22 cellular contexts compared by ENCODE assay signal in the genomic region with DNA sequence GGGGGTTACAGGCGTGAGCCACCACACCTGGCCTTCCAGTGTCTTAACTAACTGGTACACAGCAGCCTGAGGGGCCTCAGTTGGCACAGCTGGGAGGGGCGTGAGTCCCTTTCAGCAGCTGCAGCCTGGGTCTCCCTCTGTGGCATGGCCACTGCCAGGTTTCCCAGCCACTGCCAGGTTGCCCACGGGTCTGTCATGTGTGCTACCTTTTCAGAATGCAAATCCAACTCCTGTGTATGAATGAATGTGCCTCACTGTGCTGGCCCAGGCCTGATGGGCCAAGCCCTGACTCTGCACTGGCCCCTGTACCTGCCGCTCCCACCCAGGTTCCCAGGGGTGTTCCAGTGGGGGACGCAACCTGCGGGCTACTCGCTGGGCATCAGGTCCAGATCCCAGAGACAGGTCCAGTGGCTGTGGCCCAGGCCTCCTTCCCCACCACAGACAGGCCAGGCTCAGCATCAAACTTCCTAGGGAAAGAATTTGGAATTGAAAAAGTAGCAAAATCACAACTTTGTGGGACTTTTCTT. TPM values are rescaled to one million over a fixed set of nuclear protein-coding genes. Genes with fewer than 3 reads are reported as not detected.
DNase-seq lines count a peak whose midpoint lies in the region; ATAC-seq, FAIRE-seq and TF ChIP-seq lines count a peak whose summit lies in the region.
"Had no signal": no experiment of that assay in that cellular context is flagged by ENCODE, and none has a peak within 500 bp of the region (broad histone marks: within the 10 kb centered on the region; RNA-seq: fewer than 3 reads in every experiment).

No MANE protein-coding gene starts in this region.

- in situ Hi-C loops in G401 (cut with HindIII; ENCODE audit: low sequenced_read_pairs), result no loop called here

- no peaks in the 10 kb centered on the region for H3K27me3 Mint-ChIP-seq in T-helper 17 cell
- no peaks in the 10 kb centered on the region for H3K27me3 Mint-ChIP-seq in stimulated activated naive B cell treated with anti-CD40 and anti-IgM and Interleukin-4, amounts not matched to agents 10 μg/mL and 1 μg/mL and 100 μg/mL, for 72 hours
- H3K27me3 Mint-ChIP-seq: CD4-positive, CD25-positive, alpha-beta regulatory T cell had no signal

- peaks cover 2% of the 10 kb centered on the region for H3K4me1 Mint-ChIP-seq in T-helper 17 cell
- H3K4me1 Mint-ChIP-seq in stimulated activated naive B cell treated with anti-CD40 and anti-IgM and Interleukin-4, amounts not matched to agents 10 μg/mL and 1 μg/mL and 100 μg/mL, for 72 hours, result peaks cover 36 to 54% of the 10 kb centered on the region in 2 donors
- H3K4me1 Mint-ChIP-seq: GM23338, H9 had no signal

- H3K27ac Mint-ChIP-seq in T-helper 17 cell, result peak overlapping the region; percentile 79
- peak overlapping the region; percentile 47 for H3K27ac Mint-ChIP-seq in stimulated activated naive B cell treated with anti-CD40 and anti-IgM and Interleukin-4, amounts not matched to agents 10 μg/mL and 1 μg/mL and 100 μg/mL, for 72 hours
- H3K27ac Mint-ChIP-seq: CD8-positive, alpha-beta T cell; GM23338 had no signal

- DNase-seq in activated effector memory CD4-positive, alpha-beta T cell treated with anti-CD3 and anti-CD28 coated beads, Interleukin-2, amount 50 U/mL, for 16 hours, result peak; percentile 53
- DNase-seq in activated effector memory CD4-positive, alpha-beta T cell treated with Interleukin-2 at 50 U/mL for 16 hours, result no peak
- DNase-seq in GM12891 (ENCODE audit: insufficient read length, low spot score) (no peak), T-helper 17 cell (no peak), G401 (ENCODE audit: low spot score) (no peak), NCI-H82 treated with DMSO at 0.1 percent for 48 hours (lab: John Stamatoyannopoulos, UW; ENCODE audit: unreplicated experiment) (no peak)
- DNase-seq in stimulated activated naive B cell treated with anti-CD40 and anti-IgM and Interleukin-4, amounts not matched to agents 10 μg/mL and 1 μg/mL and 100 μg/mL, for 72 hours, result no peak
- DNase-seq: Caco-2; CD4-positive, CD25-positive, alpha-beta regulatory T cell; CD8-positive, alpha-beta T cell; DMS153; DND-41; GDM1; H9 had no signal

- no peak for ATAC-seq in T-helper 17 cell
- no peak for ATAC-seq in stimulated activated naive B cell treated with anti-CD40 and anti-IgM and Interleukin-4, amounts not matched to agents 10 μg/mL and 1 μg/mL and 100 μg/mL, for 72 hours (replicated peaks)
- ATAC-seq: CD8-positive, alpha-beta T cell; GM23338; HCT116 had no signal

- no peak for FAIRE-seq in GM12891 (lab: Jason Lieb, UNC)
- FAIRE-seq: GM12892, GM19239 had no signal

- TF ChIP-seq POLR2A in GM12891 (IDR thresholded peaks at IDR 0.05; ENCODE audit: low read depth, low read length), result no peak

- peaks cover 2 to 3% of the 10 kb centered on the region in 2 donors for H3K9me3 Mint-ChIP-seq in stimulated activated naive B cell treated with anti-CD40 and anti-IgM and Interleukin-4, amounts not matched to agents 10 μg/mL and 1 μg/mL and 100 μg/mL, for 72 hours
- H3K9me3 Mint-ChIP-seq: CD8-positive, alpha-beta T cell; GM23338; H9 had no signal

- H3K4me3 Mint-ChIP-seq in T-helper 17 cell, result peak overlapping the region; percentile 66
- peak overlapping the region in 1 of 2 donors; percentile 48 for H3K4me3 Mint-ChIP-seq in stimulated activated naive B cell treated with anti-CD40 and anti-IgM and Interleukin-4, amounts not matched to agents 10 μg/mL and 1 μg/mL and 100 μg/mL, for 72 hours
- H3K4me3 Mint-ChIP-seq: CD4-positive, CD25-positive, alpha-beta regulatory T cell; CD8-positive, alpha-beta T cell; GM23338; H9 had no signal

- peaks cover 13% of the 10 kb centered on the region for H3K36me3 Mint-ChIP-seq in T-helper 17 cell (ENCODE audit: low read depth)
- H3K36me3 Mint-ChIP-seq in stimulated activated naive B cell treated with anti-CD40 and anti-IgM and Interleukin-4, amounts not matched to agents 10 μg/mL and 1 μg/mL and 100 μg/mL, for 72 hours, result peaks cover 63 to 83% of the 10 kb centered on the region in 2 donors

- no peaks in the 10 kb centered on the region for H3K9me3 ChIP-seq in T-helper 17 cell (ENCODE audit: control insufficient read depth, low read length, poor library complexity, severe bottlenecking)
- H3K9me3 ChIP-seq: Caco-2 had no signal

TF ChIP-seq in GM12891, 5 proteins besides CTCF, POLR2A, EP300 and RAD21:
- TF ChIP-seq POU2F2 (IDR thresholded peaks at IDR 0.05; ENCODE audit: low read depth, low read length) (no peak), TAF1 (IDR thresholded peaks at IDR 0.05; ENCODE audit: low read depth, low read length) (no peak), POLR2AphosphoS5 (IDR thresholded peaks at IDR 0.05; ENCODE audit: low read depth, low read length) (peak; percentile 54; the same call in 1 of the 2 replicates)

RNA-seq across cellular contexts. Expression of a gene that starts 26.0 kb away (rescaled TPM):
- 4.9 TPM for polyA plus RNA-seq in GM12891 (2012; ENCODE audit: low read depth, missing spikeins)
- 10 to 100 TPM; 91.2 to 99.7 TPM for total RNA-seq in T-helper 17 cell
- 6.7 and 8.2 TPM in 2 replicates for total RNA-seq in G401 (2014; rRNA removed; shearing (Covaris generic))

RNA-seq across cellular contexts. Expression of a gene that starts 29.6 kb away (rescaled TPM):
- polyA plus RNA-seq in GM12891 (2012; ENCODE audit: low read depth, missing spikeins), result 0.03 TPM
- total RNA-seq in T-helper 17 cell, result not detected
- not detected in 2 replicates for total RNA-seq in G401 (2014; rRNA removed; shearing (Covaris generic))
- total RNA-seq: A172; A673; Caco-2; CD4-positive, CD25-positive, alpha-beta regulatory T cell; CD8-positive, alpha-beta T cell; GM23338; H4; H9 had no signal
- polyA plus RNA-seq: BJ had no signal

Comparison
In these comparisons a context has a peak if more than half of its experiments do, and no peak if none do; other contexts are left out.
1. RNA of a gene that starts 26.0 kb away (total RNA-seq): 91.2 to 99.7 TPM in T-helper 17 cell; 6.7 to 8.2 TPM in G401; every median in the first group is over 10 times any median in the second.